ENCODE assay signal across 8 cellular contexts in the genomic region with DNA sequence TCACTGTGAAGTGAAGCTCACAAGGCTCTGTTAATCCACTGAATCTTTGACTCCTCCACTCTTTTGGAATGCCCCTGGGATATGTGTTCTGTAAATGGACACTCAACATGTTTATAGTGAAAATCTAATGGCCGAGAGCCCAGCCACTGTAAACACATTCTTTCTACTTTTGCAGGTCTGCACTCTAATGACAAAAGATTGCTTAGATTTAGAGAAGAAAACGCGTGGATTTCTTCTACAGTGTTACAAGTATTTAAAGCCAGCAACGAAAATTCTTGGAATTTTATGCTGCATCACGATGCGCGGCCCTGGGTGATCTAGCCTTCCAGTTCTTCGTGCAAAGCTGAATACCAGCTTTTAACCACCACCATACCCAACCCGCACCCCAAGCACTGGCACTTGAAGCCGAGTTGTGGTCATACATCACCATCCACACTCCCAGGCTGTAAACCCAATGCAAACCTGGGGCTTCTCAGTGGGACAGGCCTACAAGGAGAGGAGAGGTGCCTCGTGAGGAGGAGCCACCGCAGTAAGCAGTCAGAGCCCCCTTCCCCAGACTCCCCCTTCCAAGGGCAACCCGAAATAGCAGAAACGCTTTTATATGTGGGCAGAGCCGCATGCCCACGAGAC. TPM values are rescaled to one million over a fixed set of nuclear protein-coding genes. Genes with fewer than 3 reads are reported as not detected.
DNase-seq lines count a peak whose midpoint lies in the region; ATAC-seq and TF ChIP-seq lines count a peak whose summit lies in the region.

No MANE protein-coding gene starts in this region.

- TF ChIP-seq CTCF in fibroblast of mammary gland (conservative IDR thresholded peaks at IDR 0.05; ENCODE audit: control insufficient read depth, insufficient read depth, low read depth, low read length): no peak
- no peak for TF ChIP-seq CTCF in sigmoid colon (IDR thresholded peaks at IDR 0.05)

- no peak for TF ChIP-seq POLR2A in sigmoid colon (IDR thresholded peaks at IDR 0.05)

- H3K4me3 ChIP-seq in GM08714 (ENCODE audit: low read length): peak overlapping the region; percentile 53; the same call in 1 of the 2 replicates
- H3K4me3 ChIP-seq in SJCRH30: peak overlapping the region; percentile 85
- H3K4me3 ChIP-seq in fibroblast of mammary gland (ENCODE audit: control insufficient read depth, low read depth, low read length): peak overlapping the region; percentile 90
- peak overlapping the region; percentile 74 to 93 (median 82) for H3K4me3 ChIP-seq in sigmoid colon

- H3K9me3 ChIP-seq in SJCRH30 (replicated peaks): no peaks in the 10 kb centered on the region
- no peaks in the 10 kb centered on the region for H3K9me3 ChIP-seq in sigmoid colon

- H3K36me3 ChIP-seq in SJCRH30 (no peaks in the 10 kb centered on the region), sigmoid colon (no peaks in the 10 kb centered on the region)

- H3K27me3 ChIP-seq in SJCRH30 (no peaks in the 10 kb centered on the region), sigmoid colon (no peaks in the 10 kb centered on the region)

- peak; percentile 27 to 53 for DNase-seq in SJCRH30
- no peak for DNase-seq in fibroblast of mammary gland (ENCODE audit: low read depth)
- no peak for DNase-seq in sigmoid colon
- DNase-seq in NCI-H2227 (lab: John Stamatoyannopoulos, UW; ENCODE audit: unreplicated experiment): no peak
- DNase-seq in cerebellum (ENCODE audit: low spot score): no peak

- H3K27ac ChIP-seq in SJCRH30 (peak overlapping the region; percentile 66), sigmoid colon (peak overlapping the region; percentile 96 to 100 (median 99))

- intact Hi-C loops in sigmoid colon (cut with DNase I): loop anchor here (2.0 to 10.0 kb wide), 8 partner anchors 35 to 1065 kb away; a partner anchor contains a TSS

- TF ChIP-seq EP300 in sigmoid colon (IDR thresholded peaks at IDR 0.05): no peak

- ATAC-seq in HG03139 (IDR thresholded peaks at IDR 0.05; ENCODE audit: unreplicated experiment): no peak
- no peak for ATAC-seq in HG03175 (IDR thresholded peaks at IDR 0.05; ENCODE audit: unreplicated experiment)

- WGBS in sigmoid colon, 2 donors: 47 to 54% methylated on average over 16 of the region's 16 CpGs

- no peaks in the 10 kb centered on the region for H3K4me1 ChIP-seq in SJCRH30
- H3K4me1 ChIP-seq in sigmoid colon: peaks cover 2 to 30% (median 27%) of the 10 kb centered on the region in 4 donors

RNA-seq across cellular contexts. Expression of a gene that starts 3.7 kb away (rescaled TPM):
- total RNA-seq in SJCRH30 (2014; rRNA removed; shearing (Covaris generic)): 35.0 and 35.7 TPM in 2 replicates
- total RNA-seq in sigmoid colon: 10 to 100 TPM; 66.4 to 84.7 (median 78.8) TPM
- polyA plus RNA-seq in sigmoid colon: 10 to 100 TPM; 13.8 to 22.9 (median 19.7) TPM
- total RNA-seq in cerebellum: 51.9 TPM

Comparison
In these comparisons a context has a peak if more than half of its experiments do, and no peak if none do; other contexts are left out.
1. DNase-seq: peak in SJCRH30 (2 of 2); none in fibroblast of mammary gland (single experiment), sigmoid colon (single experiment), NCI-H2227 (single experiment) and cerebellum (single experiment).
2. Peak in every context shown above with its lines, with median percentiles within 50 percentile points of each other: H3K4me3 ChIP-seq.